Comparison of ENCODE assay signal across 11 cellular contexts in the genomic region with DNA sequence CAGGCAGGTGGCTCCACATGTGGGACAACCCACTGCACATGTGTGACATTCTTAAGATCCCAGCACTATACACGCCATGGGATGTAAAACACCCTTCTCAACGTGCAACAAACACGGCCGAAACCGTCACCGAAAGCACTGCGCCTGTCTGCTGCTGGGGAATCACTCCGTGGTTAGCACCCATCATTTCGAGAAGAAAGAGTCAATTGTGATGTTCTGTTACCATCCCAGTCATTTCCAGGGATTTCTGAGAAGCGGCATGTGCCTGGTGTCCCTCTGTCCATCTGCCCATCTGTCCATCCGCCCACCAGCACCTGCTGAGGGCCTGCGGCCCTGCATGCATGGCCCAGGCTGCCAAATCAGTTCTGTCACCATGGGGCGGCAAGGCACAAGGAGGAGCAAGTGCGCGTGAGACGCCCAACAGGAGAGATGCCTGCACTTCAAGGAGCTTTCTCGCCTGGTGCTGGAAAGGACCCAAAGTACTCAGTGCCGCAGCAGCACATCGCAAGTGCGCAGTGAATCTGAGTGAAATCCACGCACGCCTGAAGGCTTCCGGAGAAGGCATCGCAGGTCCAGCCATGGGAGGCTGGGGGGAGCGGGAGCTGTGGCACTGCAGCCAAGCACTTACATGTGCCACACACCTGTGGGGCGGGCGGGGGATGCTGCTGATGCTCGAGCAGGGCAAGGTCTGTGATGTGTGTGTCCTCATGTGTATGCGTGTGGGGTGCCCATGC. TPM values are rescaled to one million over a fixed set of nuclear protein-coding genes. Genes with fewer than 3 reads are reported as not detected.
A peak's percentile ranks its signal among the peaks of the same experiment; 100 is the strongest.
DNase-seq lines count a peak whose midpoint lies in the region; ATAC-seq, FAIRE-seq and TF ChIP-seq lines count a peak whose summit lies in the region.
"Had no signal": no experiment of that assay in that cellular context is flagged by ENCODE, and none has a peak within 500 bp of the region (broad histone marks: within the 10 kb centered on the region; RNA-seq: fewer than 3 reads in every experiment).

No MANE protein-coding gene starts in this region.

- H3K27ac ChIP-seq in right atrium auricular region (no peak overlapping the region), aorta (ENCODE audit: low read depth in 1 of 2, low read length in 2 of 2) (no peak overlapping the region)

- H3K4me1 ChIP-seq in right atrium auricular region (peaks cover 0 to 42% of the 10 kb centered on the region in 2 donors), aorta (ENCODE audit: control insufficient read depth in 1 of 2, insufficient read depth in 2 of 2, low read length in 2 of 2) (no peaks in the 10 kb centered on the region)

- WGBS in aorta, 2 donors: 94% methylated on average over 29 of the region's 29 CpGs

- H3K4me3 ChIP-seq in right atrium auricular region (no peak overlapping the region), aorta (ENCODE audit: low read length in 2 of 2) (no peak overlapping the region)

- H3K27me3 ChIP-seq in right atrium auricular region (no peaks in the 10 kb centered on the region), aorta (ENCODE audit: control insufficient read depth in 1 of 2, insufficient read depth in 2 of 2, low read length in 1 of 2) (no peaks in the 10 kb centered on the region)

- intact Hi-C loops in Right ventricle myocardium inferior (cut with DNase I) (no loop called here), left ventricle myocardium superior (cut with micrococcal nuclease) (no loop called here), aorta (cut with DNase I) (no loop called here)

- H3K9me3 ChIP-seq in right atrium auricular region (no peaks in the 10 kb centered on the region), aorta (ENCODE audit: control insufficient read depth, low read length) (no peaks in the 10 kb centered on the region)
- H3K9me3 ChIP-seq: SK-N-SH had no signal

- no peak for FAIRE-seq in frontal cortex (lab: Jason Lieb, UNC)

- no peak for TF ChIP-seq CTCF in right atrium auricular region (IDR thresholded peaks at IDR 0.05)

- DNase-seq in Right ventricle myocardium inferior (ENCODE audit: missing footprints) (peak; percentile 47), right atrium auricular region (ENCODE audit: low spot score) (no peak), left ventricle myocardium superior (peak; percentile 18), aorta (peak; percentile 42 to 70), frontal cortex (ENCODE audit: low spot score in 2 of 2) (no peak), DMS153 (lab: John Stamatoyannopoulos, UW) (no peak), NCI-H2227 (lab: John Stamatoyannopoulos, UW; ENCODE audit: unreplicated experiment) (no peak)
- DNase-seq: NCI-H524 treated with DMSO at 0.1 percent for 48 hours; SK-N-SH; stimulated activated naive CD4-positive, alpha-beta T cell treated with Interleukin-2 at 50 U/mL for 16 hours had no signal

- H3K36me3 ChIP-seq in right atrium auricular region (no peaks in the 10 kb centered on the region), aorta (ENCODE audit: control insufficient read depth in 1 of 2, insufficient read depth in 2 of 2, low read length in 1 of 2) (no peaks in the 10 kb centered on the region)

- no peak for ATAC-seq in Right ventricle myocardium inferior
- ATAC-seq in HG02885 (IDR thresholded peaks at IDR 0.05; ENCODE audit: poor library complexity, unreplicated experiment): peak; percentile 29
- no peak for ATAC-seq in left ventricle myocardium superior
- no peak for ATAC-seq in aorta (ENCODE audit: low FRiP score)

RNA-seq across cellular contexts. Expression of a gene that starts 38.0 kb away (rescaled TPM):
- total RNA-seq in Right ventricle myocardium inferior (7.6 TPM), right atrium auricular region (1 to 10 TPM; 3.4 to 6.0 TPM), left ventricle myocardium superior (6.1 TPM), aorta (10 to 100 TPM; 12.0 to 25.4 TPM), frontal cortex (31.0 TPM)
- polyA plus RNA-seq in aorta: 10 to 100 TPM in 1 of 2 donors, 1 to 10 TPM in 1; 9.0 to 11.6 TPM

Comparison
In these comparisons a context has a peak if more than half of its experiments do, and no peak if none do; other contexts are left out.
1. DNase-seq: peak in Right ventricle myocardium inferior (single experiment), left ventricle myocardium superior (single experiment) and aorta (2 of 2); none in right atrium auricular region (single experiment), frontal cortex (0 of 2), DMS153 (single experiment) and NCI-H2227 (single experiment).